In the genomic region with DNA sequence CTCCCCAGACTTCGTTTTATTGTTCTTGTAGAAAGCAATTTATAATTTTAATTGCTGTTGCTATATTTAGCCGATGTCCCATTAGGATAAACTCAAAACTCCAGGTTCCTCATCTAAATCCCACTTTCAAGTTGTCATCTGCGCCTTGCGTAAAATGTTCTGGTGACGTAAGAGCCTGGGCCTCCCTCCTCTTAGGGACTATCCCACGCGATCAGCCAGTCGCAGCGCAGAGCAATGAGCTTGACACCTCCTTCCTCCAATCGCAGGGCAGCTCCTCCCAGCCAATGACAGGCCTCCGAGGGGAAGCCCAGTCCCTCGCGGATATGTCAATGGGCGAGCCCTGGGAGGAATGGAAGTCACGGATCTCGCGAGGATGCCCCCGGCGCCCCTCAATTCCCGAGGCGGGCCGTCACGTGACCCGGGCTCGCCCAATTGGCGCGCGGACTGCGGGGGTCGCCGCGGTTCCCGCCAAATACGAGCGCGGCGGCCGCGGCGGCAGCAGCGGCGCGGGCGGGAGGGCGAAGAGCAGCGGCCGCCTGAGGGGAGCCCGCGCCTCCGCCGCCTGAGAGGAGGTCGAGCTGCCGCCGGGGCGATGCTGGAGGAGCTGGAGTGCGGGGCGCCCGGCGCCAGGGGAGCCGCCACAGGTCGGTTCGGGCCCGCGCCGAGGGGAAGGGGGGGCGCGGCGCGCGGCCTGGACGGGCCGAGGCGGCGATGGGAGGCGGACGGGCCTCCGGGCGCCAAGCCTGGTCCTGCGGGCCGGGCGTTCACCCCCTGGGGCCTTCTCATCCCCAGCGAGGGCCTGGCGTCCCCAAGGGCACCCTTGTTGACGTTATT, we compare ENCODE assay signal across 8 cellular contexts. TPM values are rescaled to one million over a fixed set of nuclear protein-coding genes. Genes with fewer than 3 reads are reported as not detected.
DNase-seq lines count a peak whose midpoint lies in the region; ATAC-seq and TF ChIP-seq lines count a peak whose summit lies in the region.

A gene with protein sequence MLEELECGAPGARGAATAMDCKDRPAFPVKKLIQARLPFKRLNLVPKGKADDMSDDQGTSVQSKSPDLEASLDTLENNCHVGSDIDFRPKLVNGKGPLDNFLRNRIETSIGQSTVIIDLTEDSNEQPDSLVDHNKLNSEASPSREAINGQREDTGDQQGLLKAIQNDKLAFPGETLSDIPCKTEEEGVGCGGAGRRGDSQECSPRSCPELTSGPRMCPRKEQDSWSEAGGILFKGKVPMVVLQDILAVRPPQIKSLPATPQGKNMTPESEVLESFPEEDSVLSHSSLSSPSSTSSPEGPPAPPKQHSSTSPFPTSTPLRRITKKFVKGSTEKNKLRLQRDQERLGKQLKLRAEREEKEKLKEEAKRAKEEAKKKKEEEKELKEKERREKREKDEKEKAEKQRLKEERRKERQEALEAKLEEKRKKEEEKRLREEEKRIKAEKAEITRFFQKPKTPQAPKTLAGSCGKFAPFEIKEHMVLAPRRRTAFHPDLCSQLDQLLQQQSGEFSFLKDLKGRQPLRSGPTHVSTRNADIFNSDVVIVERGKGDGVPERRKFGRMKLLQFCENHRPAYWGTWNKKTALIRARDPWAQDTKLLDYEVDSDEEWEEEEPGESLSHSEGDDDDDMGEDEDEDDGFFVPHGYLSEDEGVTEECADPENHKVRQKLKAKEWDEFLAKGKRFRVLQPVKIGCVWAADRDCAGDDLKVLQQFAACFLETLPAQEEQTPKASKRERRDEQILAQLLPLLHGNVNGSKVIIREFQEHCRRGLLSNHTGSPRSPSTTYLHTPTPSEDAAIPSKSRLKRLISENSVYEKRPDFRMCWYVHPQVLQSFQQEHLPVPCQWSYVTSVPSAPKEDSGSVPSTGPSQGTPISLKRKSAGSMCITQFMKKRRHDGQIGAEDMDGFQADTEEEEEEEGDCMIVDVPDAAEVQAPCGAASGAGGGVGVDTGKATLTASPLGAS (plus strand): TSS at position 470 of the 834 bp plus-strand sequence. CDS start 123 bp downstream, at position 593.

- ATAC-seq in GM21717 (IDR thresholded peaks at IDR 0.05; ENCODE audit: unreplicated experiment), result peak; percentile 71

- DNase-seq in DMS153 treated with DMSO at 0.1 percent for 48 hours (lab: John Stamatoyannopoulos, UW; ENCODE audit: unreplicated experiment), result peak; percentile 99
- peak; percentile 99 for DNase-seq in KBM-7
- peak; percentile 98 for DNase-seq in activated T-cell treated with anti-CD3 and anti-CD28 coated beads, Interleukin-2, amount 50 U/mL, for 24 hours
- DNase-seq in stimulated activated CD8-positive, alpha-beta memory T cell treated with anti-CD3 and anti-CD28 coated beads, Interleukin-7, amount 100 ng/mL, for 1 hour (ENCODE audit: low read depth in 2 of 2), result peak; percentile 95 to 96

- H3K27me3 ChIP-seq in esophagus (ENCODE audit: control insufficient read depth in 1 of 2, insufficient read depth in 2 of 2, low read length in 2 of 2) (no peaks in the 10 kb centered on the region), mucosa of stomach (ENCODE audit: control insufficient read depth, insufficient read depth, low read length) (no peaks in the 10 kb centered on the region)

- H3K9ac ChIP-seq in mucosa of stomach (ENCODE audit: low read length), result peak within 1 kb of the TSS; percentile 81

- H3K9me3 Mint-ChIP-seq in activated T-cell treated with anti-CD3 and anti-CD28 coated beads, Interleukin-2, amount 50 U/mL, for 24 hours, result no peaks in the 10 kb centered on the region

- in situ Hi-C loops in KBM-7 (cut with MboI; ENCODE audit: low pct_unique_long_range_greater_than_20kb, low sequenced_read_pairs), result no loop called here

- peaks cover 50% of the 10 kb centered on the region for H3K4me1 Mint-ChIP-seq in activated T-cell treated with anti-CD3 and anti-CD28 coated beads, Interleukin-2, amount 50 U/mL, for 24 hours (ENCODE audit: low read depth)

- peak within 1 kb of the TSS; percentile 94 for H3K4me3 Mint-ChIP-seq in activated T-cell treated with anti-CD3 and anti-CD28 coated beads, Interleukin-2, amount 50 U/mL, for 24 hours

- H3K9me3 ChIP-seq in esophagus (ENCODE audit: control insufficient read depth in 2 of 2, insufficient read depth in 1 of 2, low read depth in 1 of 2, low read length in 1 of 2) (no peaks in the 10 kb centered on the region), mucosa of stomach (ENCODE audit: control insufficient read depth, low read length) (no peaks in the 10 kb centered on the region)

- H3K4me3 ChIP-seq in esophagus (ENCODE audit: low read depth in 1 of 2, low read length in 2 of 2) (peak within 1 kb of the TSS; percentile 75 to 80), mucosa of stomach (ENCODE audit: low read length) (peak within 1 kb of the TSS; percentile 52)

- no peaks in the 10 kb centered on the region for H3K36me3 ChIP-seq in esophagus (ENCODE audit: control insufficient read depth in 2 of 2, insufficient read depth in 2 of 2, low read length in 1 of 2)
- no peaks in the 10 kb centered on the region for H3K36me3 ChIP-seq in mucosa of stomach (ENCODE audit: control insufficient read depth, insufficient read depth, low read length)

- H3K36me3 Mint-ChIP-seq in activated T-cell treated with anti-CD3 and anti-CD28 coated beads, Interleukin-2, amount 50 U/mL, for 24 hours (ENCODE audit: low read depth), result peaks cover 64% of the 10 kb centered on the region

- H3K4me1 ChIP-seq in esophagus (ENCODE audit: control insufficient read depth in 2 of 2, insufficient read depth in 2 of 2, low read length in 1 of 2) (peaks cover 3 to 12% of the 10 kb centered on the region in 2 donors), mucosa of stomach (ENCODE audit: control insufficient read depth, insufficient read depth, low read length) (peaks cover 6% of the 10 kb centered on the region)

- WGBS in esophagus, 2 donors, result 0% methylated on average over 46 to 84 of the region's 84 CpGs

- peak within 1 kb of the TSS; percentile 66 to 91 for H3K27ac ChIP-seq in esophagus (ENCODE audit: low read depth in 2 of 2, low read length in 1 of 2)

- peak within 1 kb of the TSS; percentile 95 for H3K27ac Mint-ChIP-seq in activated T-cell treated with anti-CD3 and anti-CD28 coated beads, Interleukin-2, amount 50 U/mL, for 24 hours

- H3K27me3 Mint-ChIP-seq in activated T-cell treated with anti-CD3 and anti-CD28 coated beads, Interleukin-2, amount 50 U/mL, for 24 hours, result no peaks in the 10 kb centered on the region

TF ChIP-seq in PFSK-1, 5 proteins besides CTCF, POLR2A, EP300 and RAD21:
- TF ChIP-seq SIN3A (IDR thresholded peaks at IDR 0.05; ENCODE audit: borderline replicate concordance, insufficient read depth, low read length) (peak; percentile 41), FOXP2 (optimal IDR thresholded peaks at IDR 0.05; ENCODE audit: borderline replicate concordance, extremely low read depth, extremely low read length, insufficient read depth) (peak; percentile 59), TAF1 (IDR thresholded peaks at IDR 0.05; ENCODE audit: borderline replicate concordance, insufficient read depth, low read length) (peak; percentile 67; the same call in 1 of the 2 replicates), POLR2AphosphoS5 (IDR thresholded peaks at IDR 0.05; ENCODE audit: low read depth, low read length) (peak; percentile 60; the same call in 1 of the 2 replicates), REST (IDR thresholded peaks at IDR 0.05; ENCODE audit: insufficient read depth in 1 of 2, low read depth in 2 of 2, low read length in 2 of 2) (no peak)

RNA-seq across cellular contexts. Expression of the gene that starts here (rescaled TPM):
- 51.4 TPM for polyA plus RNA-seq in PFSK-1 (2012; ENCODE audit: insufficient read length, low read depth)
- 10 to 100 TPM; 10.8 to 11.7 TPM for polyA plus RNA-seq in esophagus

Comparison
In these comparisons a context has a peak if more than half of its experiments do, and no peak if none do; other contexts are left out.
1. Peak in every context shown above with its lines: DNase-seq, ATAC-seq, H3K4me3 ChIP-seq and H3K27ac ChIP-seq.